Comparison of ENCODE assay signal across 8 cellular contexts in genomic region chr3:39148116-39149058, GRCh38. TPM values are rescaled to one million over a fixed set of nuclear protein-coding genes. Genes with fewer than 3 reads are reported as not detected.
DNase-seq lines count a peak whose midpoint lies in the region; ATAC-seq and TF ChIP-seq lines count a peak whose summit lies in the region.

No MANE protein-coding gene starts in this region.

- TF ChIP-seq CTCF in 22Rv1 (IDR thresholded peaks at IDR 0.05) (no peak), GM13976 (IDR thresholded peaks at IDR 0.05; ENCODE audit: borderline replicate concordance, control extremely low read depth, extremely low read depth, insufficient read depth, missing control alignments) (no peak), prostate gland (IDR thresholded peaks at IDR 0.05) (no peak)

- 50% methylated on average over 14 of the region's 14 CpGs for WGBS in prostate gland

- DNase-seq in GM13976 (ENCODE audit: low spot score), result peak; percentile 59
- DNase-seq in T-helper 9 cell, result peak; percentile 35
- no peak for DNase-seq in epithelial cell of prostate (ENCODE audit: low read depth, low spot score)
- no peak for DNase-seq in prostate gland (ENCODE audit: low spot score)
- DNase-seq in stimulated activated CD4-positive, alpha-beta T cell treated with anti-CD3 and anti-CD28 coated beads, Interleukin-2, amount 100 ng/mL, for 24 hours, result no peak
- no peak for DNase-seq in HuH-7 (ENCODE audit: low spot score)

- TF ChIP-seq POLR2A in prostate gland (IDR thresholded peaks at IDR 0.05), result no peak

- no peaks in the 10 kb centered on the region for H3K27me3 ChIP-seq in prostate gland (replicated peaks; ENCODE audit: insufficient read depth)

- intact Hi-C loops in prostate gland (cut with DNase I), result no loop called here

- in situ Hi-C loops in GM13976 (cut with MboI; ENCODE audit: low sequenced_read_pairs, unreplicated experiment), result no loop called here

- ATAC-seq in HG03066 (IDR thresholded peaks at IDR 0.05; ENCODE audit: low read depth, unreplicated experiment), result peak; percentile 15

- H3K36me3 ChIP-seq in prostate gland, result peaks cover 8 to 15% of the 10 kb centered on the region in 2 donors

- H3K9me3 ChIP-seq in prostate gland, result no peaks in the 10 kb centered on the region

- peak overlapping the region in 1 of 2 donors; percentile 1 for H3K4me3 ChIP-seq in prostate gland

- peaks cover 36% of the 10 kb centered on the region for H3K4me1 ChIP-seq in prostate gland (replicated peaks)

- H3K27ac ChIP-seq in 22Rv1 (peak overlapping the region; percentile 96), epithelial cell of prostate (peak overlapping the region; percentile 73), prostate gland (peak overlapping the region; percentile 93 to 100)

RNA-seq across cellular contexts. Expression of gene CSRNP1, which starts 5.0 kb away (rescaled TPM):
- total RNA-seq in prostate gland, result 10 to 100 TPM; 38.4 to 45.9 TPM

RNA-seq across cellular contexts. Expression of gene TTC21A, which starts 40.9 kb away (rescaled TPM):
- total RNA-seq in prostate gland, result 10 to 100 TPM in 1 of 2 donors, 1 to 10 TPM in 1; 9.0 to 23.2 TPM

RNA-seq across cellular contexts. Expression of gene GORASP1, which starts 41.0 kb away (rescaled TPM):
- total RNA-seq in prostate gland, result 100 to 1,000 TPM in 1 of 2 donors, 10 to 100 TPM in 1; 76.5 to 104 TPM

RNA-seq across cellular contexts. Expression of gene XIRP1, which starts 44.0 kb away (rescaled TPM):
- 1 to 10 TPM in 1 of 2 donors, under 1 TPM in 1; 0.40 to 2.2 TPM for total RNA-seq in prostate gland

Comparison
In these comparisons a context has a peak if more than half of its experiments do, and no peak if none do; other contexts are left out.
1. DNase-seq: peak in GM13976 (single experiment) and T-helper 9 cell (single experiment); none in epithelial cell of prostate (single experiment), prostate gland (single experiment), stimulated activated CD4-positive, alpha-beta T cell treated with anti-CD3 and anti-CD28 coated beads, Interleukin-2, amount 100 ng/mL, for 24 hours (0 of 2) and HuH-7 (single experiment).
2. Peak in every context shown above with its lines, with median percentiles within 50 percentile points of each other: H3K27ac ChIP-seq.